In genomic region chr11:57823859-57824258, GRCh38 we compare ENCODE assay signal across 23 cellular contexts.
"Had no signal": no experiment of that assay in that cellular context is flagged by ENCODE, and none has a peak within 500 bp of the region (broad histone marks: within the 10 kb centered on the region; RNA-seq: fewer than 3 reads in every experiment).

No MANE protein-coding gene starts in this region.

- H3K4me2 ChIP-seq: KMS-11, PC-9 had no signal

- DNase-seq: activated CD4-positive, alpha-beta T cell treated with anti-CD3 and anti-CD28 coated beads, Interleukin-2, amount 10 ng/mL, durations not matched to agents 24 days and 14 days; activated CD4-positive, alpha-beta T cell treated with anti-CD3 and anti-CD28 coated beads, Interleukin-2, amount 50 U/mL, for 4 hours; activated CD8-positive, alpha-beta T cell treated with anti-CD3 and anti-CD28 coated beads for 36 hours; activated gamma-delta T cell treated with Interleukin-2 at 50 U/mL for 16 hours; activated naive CD4-positive, alpha-beta T cell treated with anti-CD3 and anti-CD28 coated beads for 36 hours; activated T-cell treated with anti-CD3 and anti-CD28 coated beads, Interleukin-2, amount 50 U/mL, for 1 hour; adrenal gland; body of pancreas; MM.1S; MV-4-11; NCI-H1092; NCI-H1436 treated with DMSO at 0.1 percent for 48 hours; NCI-H1694 treated with DMSO at 0.1 percent for 48 hours; NCI-H2029; NCI-H2171; NCI-H510A; NCI-H526; NCI-H748 treated with DMSO at 0.1 percent for 48 hours; PC-9; Right ventricle myocardium superior had no signal

- H3K4me3 ChIP-seq: adrenal gland, body of pancreas, breast epithelium, PC-9 had no signal

- H3K9ac ChIP-seq: KMS-11 had no signal

- H3K36me3 ChIP-seq: breast epithelium had no signal

- ATAC-seq: activated CD8-positive, alpha-beta T cell treated with anti-CD3 and anti-CD28 coated beads for 36 hours; activated naive CD4-positive, alpha-beta T cell treated with anti-CD3 and anti-CD28 coated beads, Interleukin-2, amount 50 U/mL, for 72 hours; body of pancreas had no signal

- H3K27ac ChIP-seq: adrenal gland, body of pancreas, breast epithelium, KMS-11, PC-9 had no signal

- H2AFZ ChIP-seq: PC-9 had no signal

- H3K9me3 ChIP-seq: adrenal gland, body of pancreas, breast epithelium had no signal

- H3K4me1 ChIP-seq: adrenal gland, breast epithelium had no signal

- H3K27me3 ChIP-seq: adrenal gland, body of pancreas, breast epithelium had no signal
